ENCODE assay signal across 27 cellular contexts in genomic region chr3:72665103-72665502, GRCh38.
"Had no signal": no experiment of that assay in that cellular context is flagged by ENCODE, and none has a peak within 500 bp of the region (broad histone marks: within the 10 kb centered on the region; RNA-seq: fewer than 3 reads in every experiment).

No MANE protein-coding gene starts in this region.

- ATAC-seq: activated CD8-positive, alpha-beta T cell treated with anti-CD3 and anti-CD28 coated beads, Interleukin-2, amount 10 ng/mL, durations not matched to agents 7 days and 5 days; body of pancreas had no signal

- H3K36me3 ChIP-seq: ascending aorta, Peyer's patch, SJSA1 had no signal

- H3K4me3 Mint-ChIP-seq: activated CD8-positive, alpha-beta T cell treated with anti-CD3 and anti-CD28 coated beads, Interleukin-2, amount 10 ng/mL, durations not matched to agents 7 days and 5 days; activated naive CD4-positive, alpha-beta T cell treated with anti-CD3 and anti-CD28 coated beads, Interleukin-2, amount 50 U/mL, for 24 hours; activated T-helper 1 cell treated with anti-CD3 and anti-CD28 coated beads, Interleukin-12 subunit alpha, Interleukin-12 subunit beta, Interleukin-2, Interleukin-4 antibody, amounts not matched to agents 30 ng/mL and 10 ng/mL and 1 ng/mL, durations not matched to agents 14 hours and 24 hours and 36 hours; central memory CD8-positive, alpha-beta T cell; T-helper 1 cell treated with Interleukin-12 subunit alpha and Interleukin-12 subunit beta and Interleukin-4 antibody, amounts not matched to agents 30 μg/mL and 1 μg/mL, for 36 hours; WTC11 had no signal

- H3K27me3 Mint-ChIP-seq: activated naive CD4-positive, alpha-beta T cell treated with anti-CD3 and anti-CD28 coated beads, Interleukin-2, amount 50 U/mL, for 24 hours; central memory CD8-positive, alpha-beta T cell had no signal

- FAIRE-seq: bronchial epithelial cell had no signal

- H3K4me1 ChIP-seq: Peyer's patch had no signal

- DNase-seq: activated CD4-positive, alpha-beta T cell treated with anti-CD3 and anti-CD28 coated beads for 48 hours; activated CD4-positive, alpha-beta T cell treated with anti-CD3 and anti-CD28 coated beads, Interleukin-2, amount 50 U/mL, for 4 hours; activated CD4-positive, CD25-positive, alpha-beta regulatory T cell treated with anti-CD3 and anti-CD28 coated beads, Interleukin-2, amount 50 U/mL, for 72 hours; activated CD8-positive, alpha-beta memory T cell treated with anti-CD3 and anti-CD28 coated beads, Interleukin-2, amount 50 U/mL, for 48 hours; activated CD8-positive, alpha-beta T cell treated with anti-CD3 and anti-CD28 coated beads, Interleukin-2, amount 10 ng/mL, durations not matched to agents 7 days and 5 days; activated effector memory CD4-positive, alpha-beta T cell treated with Interleukin-2 at 50 U/mL for 16 hours; activated naive CD4-positive, alpha-beta T cell; activated T-cell treated with anti-CD3 and anti-CD28 coated beads, Interleukin-2, amount 50 U/mL, for 1 hour; body of pancreas; Kasumi-1; KBM-7; NCI-H146; NCI-H187 treated with DMSO at 0.1 percent for 48 hours; NCI-H2081 treated with DMSO at 0.1 percent for 48 hours; NCI-H226; NCI-H526; Peyer's patch; Right ventricle myocardium superior had no signal

- H3K27me3 ChIP-seq: ascending aorta, body of pancreas, Peyer's patch, SJSA1 had no signal

- H3K9me3 ChIP-seq: ascending aorta, body of pancreas, Peyer's patch, SJSA1 had no signal

- H3K4me3 ChIP-seq: ascending aorta, body of pancreas, Peyer's patch, SJSA1 had no signal

- H3K9me3 Mint-ChIP-seq: activated naive CD4-positive, alpha-beta T cell treated with anti-CD3 and anti-CD28 coated beads, Interleukin-2, amount 50 U/mL, for 24 hours; activated T-helper 1 cell treated with anti-CD3 and anti-CD28 coated beads, Interleukin-12 subunit alpha, Interleukin-12 subunit beta, Interleukin-2, Interleukin-4 antibody, amounts not matched to agents 30 ng/mL and 10 ng/mL and 1 ng/mL, durations not matched to agents 14 hours and 24 hours and 36 hours; central memory CD8-positive, alpha-beta T cell; T-helper 1 cell treated with Interleukin-12 subunit alpha and Interleukin-12 subunit beta and Interleukin-4 antibody, amounts not matched to agents 30 μg/mL and 1 μg/mL, for 36 hours had no signal

- H3K4me1 Mint-ChIP-seq: activated naive CD4-positive, alpha-beta T cell treated with anti-CD3 and anti-CD28 coated beads, Interleukin-2, amount 50 U/mL, for 24 hours; central memory CD8-positive, alpha-beta T cell had no signal

- H3K36me3 Mint-ChIP-seq: activated naive CD4-positive, alpha-beta T cell treated with anti-CD3 and anti-CD28 coated beads, Interleukin-2, amount 50 U/mL, for 24 hours; WTC11 had no signal

- H3K27ac Mint-ChIP-seq: activated CD8-positive, alpha-beta T cell treated with anti-CD3 and anti-CD28 coated beads, Interleukin-2, amount 10 ng/mL, durations not matched to agents 7 days and 5 days; activated naive CD4-positive, alpha-beta T cell treated with anti-CD3 and anti-CD28 coated beads, Interleukin-2, amount 50 U/mL, for 24 hours; activated T-helper 1 cell treated with anti-CD3 and anti-CD28 coated beads, Interleukin-12 subunit alpha, Interleukin-12 subunit beta, Interleukin-2, Interleukin-4 antibody, amounts not matched to agents 30 ng/mL and 10 ng/mL and 1 ng/mL, durations not matched to agents 14 hours and 24 hours and 36 hours; T-helper 1 cell treated with Interleukin-12 subunit alpha and Interleukin-12 subunit beta and Interleukin-4 antibody, amounts not matched to agents 30 μg/mL and 1 μg/mL, for 36 hours; WTC11 had no signal

- H3K27ac ChIP-seq: ascending aorta, body of pancreas, Peyer's patch, RWPE1, SJSA1 had no signal
